In genomic region chr3:41933154-41933676, GRCh38 we compare ENCODE assay signal across 14 cellular contexts. TPM values are rescaled to one million over a fixed set of nuclear protein-coding genes. Genes with fewer than 3 reads are reported as not detected.
DNase-seq lines count a peak whose midpoint lies in the region; ATAC-seq and TF ChIP-seq lines count a peak whose summit lies in the region.
"Had no signal": no experiment of that assay in that cellular context is flagged by ENCODE, and none has a peak within 500 bp of the region (broad histone marks: within the 10 kb centered on the region; RNA-seq: fewer than 3 reads in every experiment).

No MANE protein-coding gene starts in this region.

- in situ Hi-C loops in gastrocnemius medialis (cut with MboI; ENCODE audit: low sequenced_read_pairs in 4 of 4), result no loop called here

- peaks cover 23% of the 10 kb centered on the region for H3K9me3 Mint-ChIP-seq in mesothelial cell of epicardium

- ATAC-seq in gastrocnemius medialis (no peak), GM19328 (IDR thresholded peaks at IDR 0.05; ENCODE audit: unreplicated experiment) (no peak), GM21447 (IDR thresholded peaks at IDR 0.05; ENCODE audit: unreplicated experiment) (no peak)
- ATAC-seq: left lobe of liver had no signal

- H3K4me3 Mint-ChIP-seq in mesothelial cell of epicardium, result no peak overlapping the region
- H3K4me3 Mint-ChIP-seq: CD14-positive monocyte had no signal

- TF ChIP-seq POLR2A in gastrocnemius medialis (IDR thresholded peaks at IDR 0.05) (no peak), thyroid gland (IDR thresholded peaks at IDR 0.05) (no peak)

- H3K9me3 ChIP-seq in gastrocnemius medialis (no peaks in the 10 kb centered on the region), thyroid gland (no peaks in the 10 kb centered on the region)
- H3K9me3 ChIP-seq: esophagus squamous epithelium, right atrium auricular region had no signal

- DNase-seq in AG09309 (ENCODE audit: low read depth), result peak; percentile 86
- peak; percentile 69 for DNase-seq in LHCN-M2 (ENCODE audit: low read depth)
- peak; percentile 88 for DNase-seq in choroid plexus epithelial cell (ENCODE audit: low read depth)
- no peak for DNase-seq in mesothelial cell of epicardium (ENCODE audit: low spot score in 2 of 2, unreplicated experiment in 2 of 2)
- no peak for DNase-seq in gastrocnemius medialis
- DNase-seq in thyroid gland, result no peak
- DNase-seq: esophagus squamous epithelium, NCI-H1436, T-helper 9 cell had no signal

- H3K36me3 ChIP-seq in gastrocnemius medialis, result no peaks in the 10 kb centered on the region
- H3K36me3 ChIP-seq in thyroid gland, result no peaks in the 10 kb centered on the region
- H3K36me3 ChIP-seq: esophagus squamous epithelium, right atrium auricular region had no signal

- 75 to 83% methylated on average over 3 of the region's 3 CpGs for WGBS in thyroid gland, 2 donors

- H3K36me3 Mint-ChIP-seq in mesothelial cell of epicardium, result peaks cover 29% of the 10 kb centered on the region

- H3K4me3 ChIP-seq in AG09309 (ENCODE audit: control insufficient read depth, low read depth, low read length) (no peak overlapping the region), choroid plexus epithelial cell (ENCODE audit: low read depth, low read length) (no peak overlapping the region), gastrocnemius medialis (no peak overlapping the region), thyroid gland (replicated peaks in 1 of 3) (no peak overlapping the region)
- H3K4me3 ChIP-seq: esophagus squamous epithelium, right atrium auricular region had no signal

- H3K27me3 ChIP-seq in gastrocnemius medialis (no peaks in the 10 kb centered on the region), thyroid gland (no peaks in the 10 kb centered on the region)
- H3K27me3 ChIP-seq: esophagus squamous epithelium, right atrium auricular region had no signal

- H3K4me1 Mint-ChIP-seq in mesothelial cell of epicardium, result peaks cover 7% of the 10 kb centered on the region
- H3K4me1 Mint-ChIP-seq: CD14-positive monocyte had no signal

- H3K27ac Mint-ChIP-seq in mesothelial cell of epicardium, result peak overlapping the region; percentile 30
- H3K27ac Mint-ChIP-seq: CD14-positive monocyte had no signal

- H3K27ac ChIP-seq in gastrocnemius medialis (no peak overlapping the region), thyroid gland (no peak overlapping the region)
- H3K27ac ChIP-seq: right atrium auricular region had no signal

- H3K27me3 Mint-ChIP-seq in mesothelial cell of epicardium (ENCODE audit: low read depth), result no peaks in the 10 kb centered on the region

- H3K4me1 ChIP-seq in gastrocnemius medialis, result no peaks in the 10 kb centered on the region
- H3K4me1 ChIP-seq in thyroid gland, result no peaks in the 10 kb centered on the region
- H3K4me1 ChIP-seq: right atrium auricular region had no signal

- intact Hi-C loops in gastrocnemius medialis (cut with DNase I; ENCODE audit: low total_unique reads), result no loop called here
- intact Hi-C loops in thyroid gland (cut with DNase I), result no loop called here

- TF ChIP-seq CTCF in AG09309 (IDR thresholded peaks at IDR 0.05; ENCODE audit: control insufficient read depth, insufficient read depth, low read depth, low read length, missing control alignments), result no peak
- no peak for TF ChIP-seq CTCF in choroid plexus epithelial cell (conservative IDR thresholded peaks at IDR 0.05; ENCODE audit: low read depth, low read length)
- TF ChIP-seq CTCF in mesothelial cell of epicardium (IDR thresholded peaks at IDR 0.05; ENCODE audit: unreplicated experiment), result no peak
- no peak for TF ChIP-seq CTCF in gastrocnemius medialis (IDR thresholded peaks at IDR 0.05 in 4 of 5, conservative IDR thresholded peaks at IDR 0.05 in 1 of 5)
- no peak for TF ChIP-seq CTCF in thyroid gland (IDR thresholded peaks at IDR 0.05)

RNA-seq across cellular contexts. Expression of gene ULK4, which starts 28.7 kb away (rescaled TPM):
- total RNA-seq in LHCN-M2 (2014; rRNA removed), result 7.0 and 8.7 TPM in 2 replicates
- 3.5 TPM for polyA plus RNA-seq in LHCN-M2 (2012)
- total RNA-seq in mesothelial cell of epicardium, result 10.0 to 11.7 TPM (median 10.7 TPM) in 3 replicates
- total RNA-seq in gastrocnemius medialis, result 1 to 10 TPM; 2.0 to 3.0 (median 2.3) TPM
- total RNA-seq in thyroid gland, result 10 to 100 TPM; 18.7 to 58.2 (median 43.3) TPM

Comparison
In these comparisons a context has a peak if more than half of its experiments do, and no peak if none do; other contexts are left out.
1. DNase-seq: peak in AG09309 (single experiment), LHCN-M2 (single experiment) and choroid plexus epithelial cell (single experiment); none in mesothelial cell of epicardium (0 of 2), gastrocnemius medialis (0 of 2) and thyroid gland (0 of 2).